ENCODE assay signal across 31 cellular contexts in the genomic region with DNA sequence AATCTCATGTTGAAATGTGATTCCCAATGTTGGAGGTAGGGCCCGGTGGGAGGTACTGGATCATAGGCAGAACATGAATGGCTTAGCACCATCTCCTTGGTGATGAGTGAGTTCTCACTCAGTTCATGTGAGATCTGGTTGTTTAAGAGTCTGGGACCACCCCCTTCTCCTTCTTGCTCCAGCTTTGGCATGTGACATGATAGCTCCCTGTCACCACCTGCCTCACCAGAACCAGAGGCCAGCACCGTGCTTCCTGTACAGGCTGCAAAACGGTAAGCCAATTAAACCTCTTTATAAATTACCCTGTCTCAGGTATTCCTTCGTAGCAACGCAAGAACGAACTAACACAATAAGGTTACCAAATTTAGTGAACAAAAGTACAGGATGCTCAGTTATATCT.
"Had no signal": no experiment of that assay in that cellular context is flagged by ENCODE, and none has a peak within 500 bp of the region (broad histone marks: within the 10 kb centered on the region; RNA-seq: fewer than 3 reads in every experiment).

No MANE protein-coding gene starts in this region.

- H3K27ac Mint-ChIP-seq: activated CD4-positive, alpha-beta memory T cell treated with anti-CD3 and anti-CD28 coated beads for 36 hours; activated CD4-positive, alpha-beta T cell treated with anti-CD3 and anti-CD28 coated beads, Interleukin-2, amount 10 ng/mL, durations not matched to agents 24 days and 14 days; dendritic cell treated with granulocyte-macrophage colony-stimulating factor and Interleukin-4, amounts not matched to agents 40 ng/mL and 50 ng/mL, for 4 days; endodermal cell; naive B cell; nephron progenitor cell; stimulated activated memory B cell treated with anti-CD40 and anti-IgM and Interleukin-4, amounts not matched to agents 10 μg/mL and 1 μg/mL and 100 μg/mL, for 72 hours; type B pancreatic cell had no signal

- H3K27me3 Mint-ChIP-seq: stimulated activated naive CD8-positive, alpha-beta T cell treated with anti-CD3 and anti-CD28 coated beads, Interleukin-15, amount 100 ng/mL, for 72 hours; type B pancreatic cell had no signal

- H3K4me1 Mint-ChIP-seq: activated CD4-positive, alpha-beta T cell treated with anti-CD3 and anti-CD28 coated beads, Interleukin-2, amount 10 ng/mL, durations not matched to agents 24 days and 14 days; naive B cell; stimulated activated memory B cell treated with anti-CD40 and anti-IgM and Interleukin-4, amounts not matched to agents 10 μg/mL and 1 μg/mL and 100 μg/mL, for 72 hours; stimulated activated naive CD8-positive, alpha-beta T cell treated with anti-CD3 and anti-CD28 coated beads, Interleukin-15, amount 100 ng/mL, for 72 hours had no signal

- H3K36me3 ChIP-seq: ovary, prostate gland, sigmoid colon, uterus had no signal

- H3K4me1 ChIP-seq: prostate gland, sigmoid colon, uterus had no signal

- H3K27ac ChIP-seq: ovary, prostate gland, sigmoid colon, uterus had no signal

- H3K4me3 ChIP-seq: ovary, prostate gland, sigmoid colon, uterus had no signal

- DNase-seq: activated CD4-positive, alpha-beta memory T cell treated with anti-CD3 and anti-CD28 coated beads for 36 hours; activated CD4-positive, alpha-beta T cell treated with anti-CD3 and anti-CD28 coated beads, Interleukin-2, amount 10 ng/mL, durations not matched to agents 24 days and 14 days; activated CD4-positive, CD25-positive, alpha-beta regulatory T cell treated with anti-CD3 and anti-CD28 coated beads, Interleukin-2, amount 50 U/mL, for 72 hours; activated CD8-positive, alpha-beta memory T cell treated with anti-CD3 and anti-CD28 coated beads, Interleukin-2, amount 50 U/mL, for 4 hours; activated gamma-delta T cell treated with Interleukin-2 at 50 U/mL for 16 hours; activated naive CD4-positive, alpha-beta T cell treated with anti-CD3 and anti-CD28 coated beads, Interleukin-2, amount 50 U/mL, for 16 hours; activated T-cell treated with anti-CD3 and anti-CD28 coated beads, Interleukin-2, amount 50 U/mL, for 1 hour; amniotic stem cell; caudate nucleus; endodermal cell; foreskin fibroblast; head of caudate nucleus; hippocampal formation; left colon; mammary epithelial cell; naive B cell; nephron progenitor cell; ovary; sigmoid colon; small intestine; stimulated activated CD4-positive, alpha-beta T cell treated with anti-CD3 and anti-CD28 coated beads, Interleukin-1b, Interleukin-23, amount 100 ng/mL, for 48 hours; stimulated activated CD4-positive, alpha-beta T cell treated with anti-CD3 and anti-CD28 coated beads, Interleukin-4, amount 100 ng/mL, for 4 hours; stimulated activated CD8-positive, alpha-beta memory T cell treated with anti-CD3 and anti-CD28 coated beads, Interleukin-4, amount 100 ng/mL, for 48 hours; stimulated activated naive CD8-positive, alpha-beta T cell treated with anti-CD3 and anti-CD28 coated beads, Interleukin-15, amount 100 ng/mL, for 72 hours; substantia nigra; uterus had no signal

- H3K27me3 ChIP-seq: ovary, uterus had no signal

- ATAC-seq: esophagus mucosa; left colon; stimulated activated memory B cell treated with anti-CD40 and anti-IgM and Interleukin-4, amounts not matched to agents 10 μg/mL and 1 μg/mL and 100 μg/mL, for 72 hours; stimulated activated naive CD8-positive, alpha-beta T cell treated with anti-CD3 and anti-CD28 coated beads, Interleukin-15, amount 100 ng/mL, for 72 hours had no signal

- H3K9me3 Mint-ChIP-seq: activated CD4-positive, alpha-beta memory T cell treated with anti-CD3 and anti-CD28 coated beads for 36 hours; activated CD4-positive, alpha-beta T cell treated with anti-CD3 and anti-CD28 coated beads, Interleukin-2, amount 10 ng/mL, durations not matched to agents 24 days and 14 days; dendritic cell treated with granulocyte-macrophage colony-stimulating factor and Interleukin-4, amounts not matched to agents 40 ng/mL and 50 ng/mL, for 4 days; endodermal cell; naive B cell; nephron progenitor cell; stimulated activated memory B cell treated with anti-CD40 and anti-IgM and Interleukin-4, amounts not matched to agents 10 μg/mL and 1 μg/mL and 100 μg/mL, for 72 hours; stimulated activated naive CD8-positive, alpha-beta T cell treated with anti-CD3 and anti-CD28 coated beads, Interleukin-15, amount 100 ng/mL, for 72 hours; type B pancreatic cell had no signal

- H3K36me3 Mint-ChIP-seq: activated CD4-positive, alpha-beta memory T cell treated with anti-CD3 and anti-CD28 coated beads for 36 hours; naive B cell; stimulated activated memory B cell treated with anti-CD40 and anti-IgM and Interleukin-4, amounts not matched to agents 10 μg/mL and 1 μg/mL and 100 μg/mL, for 72 hours; type B pancreatic cell had no signal

- H3K4me3 Mint-ChIP-seq: activated CD4-positive, alpha-beta memory T cell treated with anti-CD3 and anti-CD28 coated beads for 36 hours; activated CD4-positive, alpha-beta T cell treated with anti-CD3 and anti-CD28 coated beads, Interleukin-2, amount 10 ng/mL, durations not matched to agents 24 days and 14 days; dendritic cell treated with granulocyte-macrophage colony-stimulating factor and Interleukin-4, amounts not matched to agents 40 ng/mL and 50 ng/mL, for 4 days; endodermal cell; naive B cell; nephron progenitor cell; stimulated activated memory B cell treated with anti-CD40 and anti-IgM and Interleukin-4, amounts not matched to agents 10 μg/mL and 1 μg/mL and 100 μg/mL, for 72 hours; stimulated activated naive CD8-positive, alpha-beta T cell treated with anti-CD3 and anti-CD28 coated beads, Interleukin-15, amount 100 ng/mL, for 72 hours; type B pancreatic cell had no signal
